ENCODE assay signal across 8 cellular contexts in genomic region chr11:35040221-35040942, GRCh38.
DNase-seq lines count a peak whose midpoint lies in the region; ATAC-seq and TF ChIP-seq lines count a peak whose summit lies in the region.

No MANE protein-coding gene starts in this region.

- peak overlapping the region; percentile 80 for H3K4me3 Mint-ChIP-seq in activated naive CD4-positive, alpha-beta T cell treated with anti-CD3 and anti-CD28 coated beads, Interleukin-2, amount 50 U/mL, for 24 hours
- no peak overlapping the region for H3K4me3 Mint-ChIP-seq in WTC11

- H3K27ac Mint-ChIP-seq in activated naive CD4-positive, alpha-beta T cell treated with anti-CD3 and anti-CD28 coated beads, Interleukin-2, amount 50 U/mL, for 24 hours = peak overlapping the region; percentile 97
- no peak overlapping the region for H3K27ac Mint-ChIP-seq in WTC11

- H3K79me2 ChIP-seq in osteoblast (ENCODE audit: insufficient read depth, low read length) = no peaks in the 10 kb centered on the region

- H3K4me2 ChIP-seq in osteoblast (ENCODE audit: insufficient read depth, low read length) = peak overlapping the region; percentile 75

- TF ChIP-seq CTCF in Panc1 (IDR thresholded peaks at IDR 0.05) (no peak), osteoblast (IDR thresholded peaks at IDR 0.05; ENCODE audit: extremely low read depth, low read depth, low read length) (no peak), WTC11 (IDR thresholded peaks at IDR 0.05) (no peak)

- H3K9me3 Mint-ChIP-seq in activated naive CD4-positive, alpha-beta T cell treated with anti-CD3 and anti-CD28 coated beads, Interleukin-2, amount 50 U/mL, for 24 hours = peaks cover 5% of the 10 kb centered on the region
- H3K9me3 Mint-ChIP-seq in WTC11 = no peaks in the 10 kb centered on the region

- POLR2A ChIA-PET in Panc1 (lab: Charles Lee) = interaction anchor here (0.5 to 1.6 kb wide), 6 partner anchors 23 to 123 kb away, joined by 3 to 10 read pairs (median 5); partner anchors contain the start of gene CD44
- POLR2A ChIA-PET in WTC11 (lab: Charles Lee) = no interaction called here

- in situ Hi-C loops in Panc1 (cut with HindIII; ENCODE audit: low pct_unique_long_range_greater_than_20kb, low sequenced_read_pairs) = no loop called here

- no peaks in the 10 kb centered on the region for H3K27me3 Mint-ChIP-seq in activated naive CD4-positive, alpha-beta T cell treated with anti-CD3 and anti-CD28 coated beads, Interleukin-2, amount 50 U/mL, for 24 hours
- peaks cover 3% of the 10 kb centered on the region; the same call in 1 of the 2 replicates for H3K27me3 Mint-ChIP-seq in WTC11 (ENCODE audit: low read depth)

- no peaks in the 10 kb centered on the region for H4K20me1 ChIP-seq in osteoblast (ENCODE audit: insufficient read depth, low read length)

- ATAC-seq in GM18517 (IDR thresholded peaks at IDR 0.05; ENCODE audit: unreplicated experiment) = peak; percentile 80
- ATAC-seq in HG02870 (IDR thresholded peaks at IDR 0.05; ENCODE audit: unreplicated experiment) = peak; percentile 60
- ATAC-seq in Panc1 = peak; percentile 91
- ATAC-seq in WTC11 = no peak

- H3K4me1 ChIP-seq in Panc1 (ENCODE audit: control insufficient read depth, insufficient read depth, low read length) (peaks cover 35% of the 10 kb centered on the region), osteoblast (ENCODE audit: insufficient read depth, low read length) (peaks cover 34% of the 10 kb centered on the region)

- H3K27me3 ChIP-seq in Panc1 (ENCODE audit: control insufficient read depth, insufficient read depth, low read length) = no peaks in the 10 kb centered on the region
- H3K27me3 ChIP-seq in osteoblast (ENCODE audit: insufficient read depth, low read length) = no peaks in the 10 kb centered on the region

- peak overlapping the region; percentile 95 for H3K27ac ChIP-seq in Panc1 (ENCODE audit: low read length)
- H3K27ac ChIP-seq in osteoblast (ENCODE audit: low read depth, low read length) = peak overlapping the region; percentile 74

- H3K4me3 ChIP-seq in Panc1 (ENCODE audit: low read depth in 2 of 2, low read length in 2 of 2) (peak overlapping the region; percentile 35 to 58), osteoblast (ENCODE audit: insufficient read depth, low read length) (peak overlapping the region; percentile 50)

- peak overlapping the region; percentile 3 for H2AFZ ChIP-seq in osteoblast (ENCODE audit: low read length)

- TSS peak; percentile 98 for BruUV-seq in Panc1 (replicated peaks; lab: Mats Ljungman, UMichigan)

- intact Hi-C loops in Panc1 (cut with micrococcal nuclease; ENCODE audit: unreplicated experiment) = no loop called here

- peaks cover 7% of the 10 kb centered on the region; the same call in 1 of the 2 replicates for H3K9me3 ChIP-seq in Panc1 (ENCODE audit: control insufficient read depth, insufficient read depth, low read depth, low read length)
- no peaks in the 10 kb centered on the region for H3K9me3 ChIP-seq in osteoblast (ENCODE audit: low read depth, low read length)

- peak; percentile 72 for DNase-seq in Panc1 (ENCODE audit: low read depth, low spot score)
- DNase-seq in osteoblast (ENCODE audit: insufficient read length, low spot score, missing footprints) = peak; percentile 79
- DNase-seq in NCI-H2081 (lab: John Stamatoyannopoulos, UW) = no peak
- DNase-seq in WTC11 (ENCODE audit: low spot score) = no peak
- no peak for DNase-seq in COLO829 (ENCODE audit: low spot score)

- H3K36me3 ChIP-seq in Panc1 (ENCODE audit: control insufficient read depth, insufficient read depth, low read length) (no peaks in the 10 kb centered on the region), osteoblast (ENCODE audit: insufficient read depth, low read length) (no peaks in the 10 kb centered on the region)

- peaks cover 2% of the 10 kb centered on the region for H3K36me3 Mint-ChIP-seq in activated naive CD4-positive, alpha-beta T cell treated with anti-CD3 and anti-CD28 coated beads, Interleukin-2, amount 50 U/mL, for 24 hours
- no peaks in the 10 kb centered on the region for H3K36me3 Mint-ChIP-seq in WTC11

- H3K4me1 Mint-ChIP-seq in activated naive CD4-positive, alpha-beta T cell treated with anti-CD3 and anti-CD28 coated beads, Interleukin-2, amount 50 U/mL, for 24 hours = peaks cover 79% of the 10 kb centered on the region
- no peaks in the 10 kb centered on the region for H3K4me1 Mint-ChIP-seq in WTC11

- CTCF ChIA-PET in Panc1 (lab: Charles Lee) = interaction anchor here (0.6 kb wide), 1 partner anchor 528 kb away, joined by 3 read pairs; no protein-coding TSS in a partner anchor
- CTCF ChIA-PET in WTC11 (lab: Charles Lee) = interaction anchor here (1.1 kb wide), 1 partner anchor 265 kb away, joined by 3 read pairs; no protein-coding TSS in a partner anchor

TF ChIP-seq in WTC11, 78 proteins besides CTCF, POLR2A, EP300 and RAD21:
- TF ChIP-seq FOXP1 (CRISPR knock-in tag; IDR thresholded peaks at IDR 0.05; ENCODE audit: borderline replicate concordance) = no peak
- no peak for TF ChIP-seq SMAD3 (CRISPR knock-in tag; IDR thresholded peaks at IDR 0.05; ENCODE audit: borderline replicate concordance)
- no peak for TF ChIP-seq NFYB (CRISPR knock-in tag; conservative IDR thresholded peaks at IDR 0.05; ENCODE audit: low read depth)
- no peak for TF ChIP-seq ATF6 (CRISPR knock-in tag; IDR thresholded peaks at IDR 0.05)
- TF ChIP-seq SMAD4 (CRISPR knock-in tag; IDR thresholded peaks at IDR 0.05) = no peak
- TF ChIP-seq, protein P1, sequence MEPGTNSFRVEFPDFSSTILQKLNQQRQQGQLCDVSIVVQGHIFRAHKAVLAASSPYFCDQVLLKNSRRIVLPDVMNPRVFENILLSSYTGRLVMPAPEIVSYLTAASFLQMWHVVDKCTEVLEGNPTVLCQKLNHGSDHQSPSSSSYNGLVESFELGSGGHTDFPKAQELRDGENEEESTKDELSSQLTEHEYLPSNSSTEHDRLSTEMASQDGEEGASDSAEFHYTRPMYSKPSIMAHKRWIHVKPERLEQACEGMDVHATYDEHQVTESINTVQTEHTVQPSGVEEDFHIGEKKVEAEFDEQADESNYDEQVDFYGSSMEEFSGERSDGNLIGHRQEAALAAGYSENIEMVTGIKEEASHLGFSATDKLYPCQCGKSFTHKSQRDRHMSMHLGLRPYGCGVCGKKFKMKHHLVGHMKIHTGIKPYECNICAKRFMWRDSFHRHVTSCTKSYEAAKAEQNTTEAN (CRISPR knock-in tag; IDR thresholded peaks at IDR 0.05) = no peak

Comparison
In these comparisons a context has a peak if more than half of its experiments do, and no peak if none do; other contexts are left out.
1. DNase-seq: peak in Panc1 (single experiment) and osteoblast (single experiment); none in NCI-H2081 (0 of 2), WTC11 (single experiment) and COLO829 (single experiment).